In genomic region chr6:166504100-166504499, GRCh38 we compare ENCODE assay signal across 31 cellular contexts.
"Had no signal": no experiment of that assay in that cellular context is flagged by ENCODE, and none has a peak within 500 bp of the region (broad histone marks: within the 10 kb centered on the region; RNA-seq: fewer than 3 reads in every experiment).

No MANE protein-coding gene starts in this region.

- H3K36me3 Mint-ChIP-seq: activated naive CD8-positive, alpha-beta T cell treated with anti-CD3 and anti-CD28 coated beads for 36 hours had no signal

- H3K27me3 ChIP-seq: brain microvascular endothelial cell, cardiac muscle cell had no signal

- H3K36me3 ChIP-seq: brain microvascular endothelial cell, cardiac muscle cell had no signal

- H3K4me3 Mint-ChIP-seq: activated B cell treated with CpG ODN at 0.5 μM for 24 hours; activated CD8-positive, alpha-beta T cell treated with anti-CD3 and anti-CD28 coated beads for 36 hours; activated naive CD8-positive, alpha-beta T cell treated with anti-CD3 and anti-CD28 coated beads for 36 hours; activated T-cell treated with anti-CD3 and anti-CD28 coated beads, Interleukin-2, amount 50 U/mL, for 72 hours; activated T-helper 17 cell treated with anti-CD3 and anti-CD28 coated beads, Interleukin-2, amount 50 U/mL, for 72 hours had no signal

- H3K9me3 Mint-ChIP-seq: activated B cell treated with CpG ODN at 0.5 μM for 24 hours; activated CD8-positive, alpha-beta T cell treated with anti-CD3 and anti-CD28 coated beads for 36 hours; activated naive CD8-positive, alpha-beta T cell treated with anti-CD3 and anti-CD28 coated beads for 36 hours; activated T-cell treated with anti-CD3 and anti-CD28 coated beads, Interleukin-2, amount 50 U/mL, for 72 hours; activated T-helper 17 cell treated with anti-CD3 and anti-CD28 coated beads, Interleukin-2, amount 50 U/mL, for 72 hours had no signal

- H3K27ac Mint-ChIP-seq: activated B cell treated with CpG ODN at 0.5 μM for 24 hours; activated CD8-positive, alpha-beta T cell treated with anti-CD3 and anti-CD28 coated beads for 36 hours; activated naive CD8-positive, alpha-beta T cell treated with anti-CD3 and anti-CD28 coated beads for 36 hours; activated T-cell treated with anti-CD3 and anti-CD28 coated beads, Interleukin-2, amount 50 U/mL, for 72 hours; activated T-helper 17 cell treated with anti-CD3 and anti-CD28 coated beads, Interleukin-2, amount 50 U/mL, for 72 hours had no signal

- H3K27ac ChIP-seq: brain microvascular endothelial cell, cardiac muscle cell, VCaP had no signal

- DNase-seq: activated B cell treated with CpG ODN at 0.5 μM for 24 hours; activated CD4-positive, alpha-beta T cell treated with anti-CD3 and anti-CD28 coated beads for 48 hours; activated CD4-positive, alpha-beta T cell treated with anti-CD3 and anti-CD28 coated beads, Interleukin-2, amount 50 U/mL, for 4 hours; activated CD4-positive, CD25-positive, alpha-beta regulatory T cell treated with anti-CD3 and anti-CD28 coated beads, Interleukin-2, amount 50 U/mL, for 72 hours; activated CD8-positive, alpha-beta T cell treated with anti-CD3 and anti-CD28 coated beads for 36 hours; activated effector memory CD4-positive, alpha-beta T cell treated with anti-CD3 and anti-CD28 coated beads, Interleukin-2, amount 50 U/mL, for 16 hours; activated naive CD4-positive, alpha-beta T cell; activated naive CD4-positive, alpha-beta T cell treated with anti-CD3 and anti-CD28 coated beads, Interleukin-2, amount 50 U/mL, for 16 hours; activated naive CD8-positive, alpha-beta T cell treated with anti-CD3 and anti-CD28 coated beads for 36 hours; activated T-cell treated with anti-CD3 and anti-CD28 coated beads, Interleukin-2, amount 50 U/mL, for 1 hour; activated T-cell treated with anti-CD3 and anti-CD28 coated beads, Interleukin-2, amount 50 U/mL, for 72 hours; amniotic stem cell; brain microvascular endothelial cell; Kasumi-1; KG1; NCI-H1092 treated with DMSO at 0.1 percent for 48 hours; NCI-H1417; NCI-H187 treated with DMSO at 0.1 percent for 48 hours; NCI-H2081; NCI-H2171 treated with DMSO at 0.1 percent for 48 hours; NCI-H2227 treated with DMSO at 0.1 percent for 48 hours; NCI-H446; NCI-H510A treated with DMSO at 0.1 percent for 48 hours; SW 1271; T-helper 1 cell; T-helper 2 cell; T-helper 9 cell had no signal

- H3K4me3 ChIP-seq: cardiac muscle cell had no signal

- H3K27me3 Mint-ChIP-seq: activated B cell treated with CpG ODN at 0.5 μM for 24 hours; activated CD8-positive, alpha-beta T cell treated with anti-CD3 and anti-CD28 coated beads for 36 hours; activated naive CD8-positive, alpha-beta T cell treated with anti-CD3 and anti-CD28 coated beads for 36 hours; activated T-helper 17 cell treated with anti-CD3 and anti-CD28 coated beads, Interleukin-2, amount 50 U/mL, for 72 hours had no signal

- ATAC-seq: activated CD8-positive, alpha-beta T cell treated with anti-CD3 and anti-CD28 coated beads for 36 hours; activated T-cell treated with anti-CD3 and anti-CD28 coated beads, Interleukin-2, amount 50 U/mL, for 72 hours; activated T-helper 17 cell treated with anti-CD3 and anti-CD28 coated beads, Interleukin-2, amount 50 U/mL, for 72 hours; Panc1 had no signal
